ENCODE assay signal across 16 cellular contexts in genomic region chr16:47990676-47991075, GRCh38.
DNase-seq lines count a peak whose midpoint lies in the region; ATAC-seq and TF ChIP-seq lines count a peak whose summit lies in the region.
"Had no signal": no experiment of that assay in that cellular context is flagged by ENCODE, and none has a peak within 500 bp of the region (broad histone marks: within the 10 kb centered on the region; RNA-seq: fewer than 3 reads in every experiment).

No MANE protein-coding gene starts in this region.

- H3K9me3 Mint-ChIP-seq in endodermal cell = peaks cover 29% of the 10 kb centered on the region
- peaks cover 18% of the 10 kb centered on the region for H3K9me3 Mint-ChIP-seq in neural progenitor cell
- H3K9me3 Mint-ChIP-seq: HFFc6 had no signal

- H4K20me1 ChIP-seq in neural progenitor cell (ENCODE audit: low read depth) = no peaks in the 10 kb centered on the region
- H4K20me1 ChIP-seq: BLaER1 had no signal

- H3K4me1 ChIP-seq in endodermal cell (ENCODE audit: control insufficient read depth, insufficient read depth, low read length) (peaks cover 7% of the 10 kb centered on the region), neural progenitor cell (peaks cover 8% of the 10 kb centered on the region)
- H3K4me1 ChIP-seq: BLaER1 had no signal

- peaks cover 2% of the 10 kb centered on the region for H3F3A ChIP-seq in neural progenitor cell (ENCODE audit: low read depth)

- peak overlapping the region; percentile 30 for H3K4me3 ChIP-seq in endodermal cell (ENCODE audit: low read length)
- no peak overlapping the region for H3K4me3 ChIP-seq in neural progenitor cell
- H3K4me3 ChIP-seq: BLaER1, GM12878 had no signal

- 93% methylated on average over 2 of the region's 2 CpGs; no CpG with 5 or more reads in 1 of the 2 experiments for WGBS in endodermal cell (ENCODE audit: insufficient coverage in 1 of 2, insufficient read length in 1 of 2), 2 experiments

- H3K27me3 Mint-ChIP-seq in endodermal cell (ENCODE audit: insufficient read depth) (peaks cover 9% of the 10 kb centered on the region), neural progenitor cell (ENCODE audit: insufficient read depth, low read depth) (peaks cover 2% of the 10 kb centered on the region)

- H3K36me3 ChIP-seq in endodermal cell (ENCODE audit: control insufficient read depth, insufficient read depth, low read length) (no peaks in the 10 kb centered on the region), neural progenitor cell (no peaks in the 10 kb centered on the region)
- H3K36me3 ChIP-seq: BLaER1 had no signal

- H3K4me3 Mint-ChIP-seq in endodermal cell = no peak overlapping the region
- no peak overlapping the region for H3K4me3 Mint-ChIP-seq in neural progenitor cell
- H3K4me3 Mint-ChIP-seq: CD14-positive monocyte; CD4-positive, alpha-beta memory T cell; HFFc6 had no signal

- no peak for ATAC-seq in HG03196 (IDR thresholded peaks at IDR 0.05; ENCODE audit: unreplicated experiment)
- ATAC-seq: GM12878 had no signal

- H3K9me3 ChIP-seq in endodermal cell (ENCODE audit: control insufficient read depth, low read length) = peaks cover 32% of the 10 kb centered on the region
- no peaks in the 10 kb centered on the region for H3K9me3 ChIP-seq in neural progenitor cell (ENCODE audit: low read depth)
- H3K9me3 ChIP-seq: BLaER1 had no signal

- H3K9ac ChIP-seq in endodermal cell (ENCODE audit: extremely low read depth, low read length, poor library complexity, severe bottlenecking) (no peak overlapping the region), neural progenitor cell (no peak overlapping the region)
- H3K9ac ChIP-seq: BLaER1 had no signal

- H3K4me1 Mint-ChIP-seq in endodermal cell = peaks cover 21% of the 10 kb centered on the region
- H3K4me1 Mint-ChIP-seq in neural progenitor cell = peaks cover 10% of the 10 kb centered on the region
- H3K4me1 Mint-ChIP-seq: CD14-positive monocyte; CD4-positive, alpha-beta memory T cell had no signal

- no peak overlapping the region for H3K27ac ChIP-seq in endodermal cell (ENCODE audit: low read depth, low read length)
- H3K27ac ChIP-seq in neural progenitor cell = no peak overlapping the region
- H3K27ac ChIP-seq: 22Rv1, BLaER1 had no signal

- no peak overlapping the region for H3K4me2 ChIP-seq in neural progenitor cell
- H3K4me2 ChIP-seq: BLaER1 had no signal

- peaks cover 6% of the 10 kb centered on the region for H3K27me3 ChIP-seq in endodermal cell (ENCODE audit: control insufficient read depth, insufficient read depth, low read length, poor library complexity, severe bottlenecking)
- no peaks in the 10 kb centered on the region for H3K27me3 ChIP-seq in neural progenitor cell
- H3K27me3 ChIP-seq: BLaER1 had no signal

- H3K27ac Mint-ChIP-seq in endodermal cell (no peak overlapping the region), neural progenitor cell (peak overlapping the region; percentile 40)
- H3K27ac Mint-ChIP-seq: CD14-positive monocyte; CD4-positive, alpha-beta memory T cell; HFFc6 had no signal

- no peak overlapping the region for H2AFZ ChIP-seq in neural progenitor cell (replicated peaks)

- H3K79me2 ChIP-seq in neural progenitor cell (ENCODE audit: low read depth) = no peaks in the 10 kb centered on the region

- peaks cover 3% of the 10 kb centered on the region for H3K36me3 Mint-ChIP-seq in endodermal cell (ENCODE audit: low read depth)
- H3K36me3 Mint-ChIP-seq in neural progenitor cell = no peaks in the 10 kb centered on the region
- H3K36me3 Mint-ChIP-seq: CD14-positive monocyte; CD4-positive, alpha-beta memory T cell had no signal

- peak; percentile 35 for DNase-seq in A172 (ENCODE audit: low spot score)
- DNase-seq in M059J (ENCODE audit: low read depth) = peak; percentile 62
- no peak for DNase-seq in endodermal cell
- no peak for DNase-seq in neural progenitor cell (ENCODE audit: low spot score)
- no peak for DNase-seq in HuH-7 (ENCODE audit: low spot score)
- no peak for DNase-seq in SHP77 (lab: John Stamatoyannopoulos, UW)
- DNase-seq: CD4-positive, alpha-beta memory T cell; DMS153; DMS79; HCEC 1CT; HFFc6 had no signal

- TF ChIP-seq CTCF in endodermal cell (conservative IDR thresholded peaks at IDR 0.05) (no peak), neural progenitor cell (IDR thresholded peaks at IDR 0.05) (no peak)

Comparison
In these comparisons a context has a peak if more than half of its experiments do, and no peak if none do; other contexts are left out.
1. DNase-seq: peak in A172 (single experiment) and M059J (single experiment); none in endodermal cell (single experiment), neural progenitor cell (single experiment), HuH-7 (single experiment) and SHP77 (0 of 2).